ENCODE assay signal across 8 cellular contexts in the genomic region with DNA sequence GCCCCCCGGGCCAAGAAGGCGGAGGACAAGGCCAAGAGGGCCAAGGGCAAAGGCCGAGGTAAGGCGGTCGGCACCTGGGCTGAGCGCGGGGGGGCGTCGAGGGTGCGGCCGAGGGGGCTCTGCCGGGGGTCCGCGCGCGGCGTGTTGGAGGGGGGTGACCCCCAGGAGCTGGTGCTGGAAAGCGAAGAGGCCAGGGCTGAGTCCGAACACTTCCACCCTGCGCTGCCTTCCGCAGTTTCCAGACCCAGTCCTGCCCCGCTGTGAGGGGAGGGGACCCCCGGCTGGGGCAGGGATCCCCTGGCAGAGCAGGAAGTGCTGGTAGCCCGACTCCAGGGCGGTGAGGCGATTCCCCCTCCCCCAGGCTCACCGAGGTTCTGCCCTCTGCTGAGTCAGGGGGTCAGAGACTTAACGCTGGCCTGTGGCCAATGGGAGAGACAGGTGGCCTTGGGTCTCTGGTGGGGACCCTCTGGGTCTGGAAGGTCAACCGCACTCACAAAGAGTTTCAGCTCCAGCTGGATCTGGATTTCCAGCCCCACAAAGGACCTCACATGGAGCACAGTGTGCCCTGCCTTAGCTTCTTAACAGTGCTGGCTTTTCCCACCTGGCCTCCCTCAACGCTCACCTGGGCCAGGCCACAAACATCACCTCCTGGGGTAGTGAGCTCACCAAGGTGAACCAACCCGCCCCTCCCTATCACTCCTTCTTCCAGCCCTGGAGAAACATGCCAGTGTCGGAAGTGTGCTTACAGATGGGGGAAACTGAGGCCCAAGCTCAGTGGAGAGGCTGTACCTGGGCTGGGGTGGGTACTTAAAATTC. TPM values are rescaled to one million over a fixed set of nuclear protein-coding genes. Genes with fewer than 3 reads are reported as not detected.
DNase-seq lines count a peak whose midpoint lies in the region; ATAC-seq and TF ChIP-seq lines count a peak whose summit lies in the region.

No MANE protein-coding gene starts in this region.

- H3K27me3 Mint-ChIP-seq in activated CD4-positive, alpha-beta memory T cell treated with anti-CD3 and anti-CD28 coated beads, Interleukin-2, amount 10 ng/mL, durations not matched to agents 7 days and 5 days, result peaks cover 37% of the 10 kb centered on the region

- no peaks in the 10 kb centered on the region for H3K9me3 ChIP-seq in hepatocyte (ENCODE audit: low read depth)

- DNase-seq in HL-60 (ENCODE audit: low read depth in 1 of 2, low spot score in 1 of 2), result no peak
- DNase-seq in activated CD4-positive, alpha-beta memory T cell treated with anti-CD3 and anti-CD28 coated beads, Interleukin-2, amount 10 ng/mL, durations not matched to agents 7 days and 5 days, result no peak
- peak; percentile 67 for DNase-seq in hepatocyte (ENCODE audit: low spot score)
- no peak for DNase-seq in skeletal muscle cell (ENCODE audit: low read depth)
- DNase-seq in NCI-H2227 treated with DMSO at 0.1 percent for 48 hours (lab: John Stamatoyannopoulos, UW), result no peak
- DNase-seq in SIG-M5 (lab: John Stamatoyannopoulos, UW), result no peak

- H4K20me1 ChIP-seq in hepatocyte (ENCODE audit: insufficient read depth, poor library complexity, severe bottlenecking), result peaks cover 16% of the 10 kb centered on the region

- no peaks in the 10 kb centered on the region for H3K36me3 ChIP-seq in hepatocyte (replicated peaks; ENCODE audit: insufficient read depth, low read depth)

- no peaks in the 10 kb centered on the region for H3K36me3 Mint-ChIP-seq in activated CD4-positive, alpha-beta memory T cell treated with anti-CD3 and anti-CD28 coated beads, Interleukin-2, amount 10 ng/mL, durations not matched to agents 7 days and 5 days (ENCODE audit: low read depth)

- H3K4me3 ChIP-seq in HL-60 (replicated peaks; ENCODE audit: insufficient read depth, low read length) (peak overlapping the region; percentile 47), hepatocyte (peak overlapping the region; percentile 76), skeletal muscle cell (ENCODE audit: low read depth, low read length) (peak overlapping the region; percentile 65)

- H3K4me1 Mint-ChIP-seq in activated CD4-positive, alpha-beta memory T cell treated with anti-CD3 and anti-CD28 coated beads, Interleukin-2, amount 10 ng/mL, durations not matched to agents 7 days and 5 days, result peaks cover 3% of the 10 kb centered on the region

- no peaks in the 10 kb centered on the region for H3K9me3 Mint-ChIP-seq in activated CD4-positive, alpha-beta memory T cell treated with anti-CD3 and anti-CD28 coated beads, Interleukin-2, amount 10 ng/mL, durations not matched to agents 7 days and 5 days

- CTCF ChIA-PET in activated CD4-positive, alpha-beta memory T cell treated with anti-CD3 and anti-CD28 coated beads, Interleukin-2, amount 10 ng/mL, durations not matched to agents 7 days and 5 days (lab: Charles Lee), result interaction anchor here (0.7 to 1.0 kb wide), 2 partner anchors 29 to 30 kb away, joined by 3 read pairs; no protein-coding TSS in a partner anchor

- WGBS in hepatocyte (ENCODE audit: low lambda C conversion rate, missing lambda C conversion rate), result 19% methylated on average over 15 of the region's 32 CpGs

- peaks cover 24% of the 10 kb centered on the region for H3K27me3 ChIP-seq in HL-60 (ENCODE audit: insufficient read depth, poor library complexity, severe bottlenecking)
- no peaks in the 10 kb centered on the region for H3K27me3 ChIP-seq in hepatocyte

- no peaks in the 10 kb centered on the region for H3K9me2 ChIP-seq in hepatocyte (replicated peaks; ENCODE audit: insufficient read depth)

- peaks cover 45% of the 10 kb centered on the region for H3K79me2 ChIP-seq in hepatocyte

- H3K4me2 ChIP-seq in hepatocyte, result peak overlapping the region; percentile 78

- H2AFZ ChIP-seq in hepatocyte, result peak overlapping the region; percentile 83

- TF ChIP-seq CTCF in HL-60 (IDR thresholded peaks at IDR 0.05; ENCODE audit: insufficient read depth, low read length) (no peak), hepatocyte (IDR thresholded peaks at IDR 0.05; ENCODE audit: poor library complexity) (no peak)

- ATAC-seq in GM21528 (IDR thresholded peaks at IDR 0.05; ENCODE audit: low FRiP score, unreplicated experiment), result no peak
- ATAC-seq in HG03108 (IDR thresholded peaks at IDR 0.05; ENCODE audit: unreplicated experiment), result no peak

- no peak overlapping the region for H3K27ac ChIP-seq in HL-60 (replicated peaks)
- peak overlapping the region; percentile 94 for H3K27ac ChIP-seq in hepatocyte

- H3K4me1 ChIP-seq in hepatocyte (ENCODE audit: insufficient read depth), result peaks cover 24% of the 10 kb centered on the region

- POLR2A ChIA-PET in activated CD4-positive, alpha-beta memory T cell treated with anti-CD3 and anti-CD28 coated beads, Interleukin-2, amount 10 ng/mL, durations not matched to agents 7 days and 5 days (lab: Charles Lee), result interaction anchor here (1.5 kb wide), 1 partner anchor 8 kb away, joined by 3 read pairs; no protein-coding TSS in a partner anchor

- H3K4me3 Mint-ChIP-seq in activated CD4-positive, alpha-beta memory T cell treated with anti-CD3 and anti-CD28 coated beads, Interleukin-2, amount 10 ng/mL, durations not matched to agents 7 days and 5 days, result peak overlapping the region; percentile 48

- H3K27ac Mint-ChIP-seq in activated CD4-positive, alpha-beta memory T cell treated with anti-CD3 and anti-CD28 coated beads, Interleukin-2, amount 10 ng/mL, durations not matched to agents 7 days and 5 days, result no peak overlapping the region

RNA-seq across cellular contexts. Expression of a gene that starts 39.8 kb away (rescaled TPM):
- total RNA-seq in activated CD4-positive, alpha-beta memory T cell treated with anti-CD3 and anti-CD28 coated beads, Interleukin-2, amount 10 ng/mL, durations not matched to agents 7 days and 5 days, result not detected
- 7.6 and 9.0 TPM in 2 replicates for total RNA-seq in hepatocyte
- 6.8 and 6.9 TPM in 2 replicates for polyA plus RNA-seq in hepatocyte
